15 cellular contexts compared by ENCODE assay signal in the genomic region with DNA sequence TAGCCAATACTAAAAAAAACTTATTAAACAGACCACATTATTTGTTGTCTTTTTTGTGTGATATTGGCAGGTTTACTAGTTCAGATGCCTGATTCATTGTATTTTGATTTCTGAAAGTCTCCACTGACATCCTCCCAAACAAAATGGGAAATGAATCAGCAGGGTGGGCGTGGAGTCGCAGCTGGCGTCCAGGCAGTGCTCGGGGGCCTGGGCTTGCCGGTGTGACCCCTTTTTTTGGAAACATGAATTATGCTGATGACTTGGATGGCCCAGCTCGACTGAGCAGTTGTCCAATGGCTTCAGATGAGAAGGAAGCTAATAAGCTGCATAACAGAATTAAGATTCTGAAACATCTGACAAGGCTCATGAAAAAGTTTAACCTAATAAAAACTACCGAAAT. TPM values are rescaled to one million over a fixed set of nuclear protein-coding genes. Genes with fewer than 3 reads are reported as not detected.
"Had no signal": no experiment of that assay in that cellular context is flagged by ENCODE, and none has a peak within 500 bp of the region (broad histone marks: within the 10 kb centered on the region; RNA-seq: fewer than 3 reads in every experiment).

No MANE protein-coding gene starts in this region.

- H3K4me3 Mint-ChIP-seq: activated CD8-positive, alpha-beta T cell treated with anti-CD3 and anti-CD28 coated beads for 36 hours had no signal

- H3K27ac ChIP-seq: body of pancreas, dorsolateral prefrontal cortex, ovary, thyroid gland, VCaP had no signal

- H3K9me3 Mint-ChIP-seq: activated CD8-positive, alpha-beta T cell treated with anti-CD3 and anti-CD28 coated beads for 36 hours; activated T-cell treated with anti-CD3 and anti-CD28 coated beads, Interleukin-2, amount 50 U/mL, for 72 hours; nephron progenitor cell had no signal

- H3K9me3 ChIP-seq: body of pancreas, ovary, thyroid gland had no signal

- ATAC-seq: activated CD8-positive, alpha-beta T cell treated with anti-CD3 and anti-CD28 coated beads for 36 hours; activated T-cell treated with anti-CD3 and anti-CD28 coated beads, Interleukin-2, amount 50 U/mL, for 72 hours; body of pancreas; esophagus mucosa had no signal

- H3K27me3 ChIP-seq: ovary had no signal

- H3K27ac Mint-ChIP-seq: activated CD8-positive, alpha-beta T cell treated with anti-CD3 and anti-CD28 coated beads for 36 hours; activated T-cell treated with anti-CD3 and anti-CD28 coated beads, Interleukin-2, amount 50 U/mL, for 72 hours; nephron progenitor cell had no signal

- H3K36me3 ChIP-seq: ovary, thyroid gland had no signal

- DNase-seq: activated CD8-positive, alpha-beta memory T cell treated with anti-CD3 and anti-CD28 coated beads, Interleukin-2, amount 50 U/mL, for 4 hours; activated CD8-positive, alpha-beta T cell treated with anti-CD3 and anti-CD28 coated beads for 36 hours; activated gamma-delta T cell treated with Interleukin-2 at 50 U/mL for 16 hours; activated T-cell treated with anti-CD3 and anti-CD28 coated beads, Interleukin-2, amount 50 U/mL, for 72 hours; foreskin fibroblast; glutamatergic neuron; nephron progenitor cell; ovary; small intestine; thyroid gland had no signal

- FAIRE-seq: small intestine had no signal

- H3K4me3 ChIP-seq: body of pancreas, dorsolateral prefrontal cortex, ovary, thyroid gland had no signal

RNA-seq across cellular contexts. Expression of gene KCNG2, which starts 1.7 kb away (rescaled TPM):
- total RNA-seq: activated CD8-positive, alpha-beta T cell treated with anti-CD3 and anti-CD28 coated beads for 36 hours; activated T-cell treated with anti-CD3 and anti-CD28 coated beads, Interleukin-2, amount 50 U/mL, for 72 hours; body of pancreas; mucosa of gallbladder had no signal
